ENCODE assay signal across 24 cellular contexts in the genomic region with DNA sequence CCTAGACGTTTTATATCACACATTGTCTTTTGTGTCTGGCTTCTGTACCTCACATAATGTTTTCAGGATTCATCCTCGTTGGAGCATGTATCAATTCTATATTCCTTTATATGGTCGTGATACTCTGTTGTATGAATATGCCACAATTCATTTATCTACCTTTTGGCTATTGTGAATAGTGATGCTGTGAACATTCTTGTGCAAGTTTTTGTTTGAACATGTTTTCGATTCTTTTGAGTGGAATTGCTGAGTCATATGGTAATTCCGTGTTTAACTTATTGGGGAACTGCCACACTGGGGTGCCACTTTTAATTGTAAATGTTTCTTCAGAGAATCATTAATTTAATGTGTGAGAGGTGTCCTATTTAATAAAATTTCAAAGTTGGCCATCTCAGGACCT.
"Had no signal": no experiment of that assay in that cellular context is flagged by ENCODE, and none has a peak within 500 bp of the region (broad histone marks: within the 10 kb centered on the region; RNA-seq: fewer than 3 reads in every experiment).

No MANE protein-coding gene starts in this region.

- H3K36me3 ChIP-seq: gastrocnemius medialis, lower lobe of right lung, pancreas, suprapubic skin, transverse colon had no signal

- FAIRE-seq: endothelial cell of umbilical vein, islet of Langerhans, pancreas had no signal

- H3K9me3 ChIP-seq: gastrocnemius medialis, lower lobe of right lung, pancreas, suprapubic skin, transverse colon had no signal

- H3K9me3 Mint-ChIP-seq: memory B cell; natural killer cell; stimulated activated naive CD8-positive, alpha-beta T cell treated with anti-CD3 and anti-CD28 coated beads, Interleukin-15, amount 100 ng/mL, for 72 hours had no signal

- H3K4me2 ChIP-seq: smooth muscle cell had no signal

- H3K27me3 Mint-ChIP-seq: stimulated activated naive CD8-positive, alpha-beta T cell treated with anti-CD3 and anti-CD28 coated beads, Interleukin-15, amount 100 ng/mL, for 72 hours had no signal

- ATAC-seq: gastrocnemius medialis; left ventricle myocardium superior; lower lobe of right lung; natural killer cell; pancreas; sciatic nerve; stimulated activated naive CD8-positive, alpha-beta T cell treated with anti-CD3 and anti-CD28 coated beads, Interleukin-15, amount 100 ng/mL, for 72 hours had no signal

- H3K4me3 Mint-ChIP-seq: memory B cell; natural killer cell; stimulated activated naive CD8-positive, alpha-beta T cell treated with anti-CD3 and anti-CD28 coated beads, Interleukin-15, amount 100 ng/mL, for 72 hours had no signal

- DNase-seq: dermis blood vessel endothelial cell; effector memory CD4-positive, alpha-beta T cell; erythroblast; gastrocnemius medialis; head of caudate nucleus; left ventricle myocardium superior; lower lobe of right lung; natural killer cell; occipital lobe; pancreas; stimulated activated CD4-positive, alpha-beta T cell treated with anti-CD3 and anti-CD28 coated beads, Interleukin-12 subunit alpha, Interleukin-12 subunit beta, amount 100 ng/mL, for 4 hours; stimulated activated CD4-positive, alpha-beta T cell treated with anti-CD3 and anti-CD28 coated beads, Interleukin-1b, Interleukin-23, amount 100 ng/mL, for 48 hours; stimulated activated CD4-positive, alpha-beta T cell treated with anti-CD3 and anti-CD28 coated beads, Interleukin-4, amount 100 ng/mL, for 1 hour; stimulated activated CD8-positive, alpha-beta memory T cell treated with anti-CD3 and anti-CD28 coated beads, Interleukin-4, amount 100 ng/mL, for 48 hours; stimulated activated naive CD4-positive, alpha-beta T cell; stimulated activated naive CD8-positive, alpha-beta T cell treated with anti-CD3 and anti-CD28 coated beads, Interleukin-15, amount 100 ng/mL, for 72 hours; transverse colon had no signal

- H3K4me1 Mint-ChIP-seq: memory B cell; natural killer cell; stimulated activated naive CD8-positive, alpha-beta T cell treated with anti-CD3 and anti-CD28 coated beads, Interleukin-15, amount 100 ng/mL, for 72 hours had no signal

- H3K27ac ChIP-seq: coronary artery, gastrocnemius medialis, lower lobe of right lung, pancreas, suprapubic skin, transverse colon had no signal

- H3K27me3 ChIP-seq: gastrocnemius medialis, pancreas, suprapubic skin, transverse colon had no signal

- H3K4me1 ChIP-seq: gastrocnemius medialis, lower lobe of right lung, suprapubic skin had no signal

- H3K36me3 Mint-ChIP-seq: memory B cell, natural killer cell had no signal

- H3K27ac Mint-ChIP-seq: memory B cell; natural killer cell; stimulated activated naive CD8-positive, alpha-beta T cell treated with anti-CD3 and anti-CD28 coated beads, Interleukin-15, amount 100 ng/mL, for 72 hours had no signal

- H3K4me3 ChIP-seq: coronary artery, gastrocnemius medialis, lower lobe of right lung, pancreas, smooth muscle cell, suprapubic skin, transverse colon had no signal
